In genomic region chr7:5755704-5756131, GRCh38 we compare ENCODE assay signal across 10 cellular contexts. TPM values are rescaled to one million over a fixed set of nuclear protein-coding genes. Genes with fewer than 3 reads are reported as not detected.
A peak's percentile ranks its signal among the peaks of the same experiment; 100 is the strongest.
DNase-seq lines count a peak whose midpoint lies in the region; ATAC-seq, FAIRE-seq and TF ChIP-seq lines count a peak whose summit lies in the region.
"Had no signal": no experiment of that assay in that cellular context is flagged by ENCODE, and none has a peak within 500 bp of the region (broad histone marks: within the 10 kb centered on the region; RNA-seq: fewer than 3 reads in every experiment).

No MANE protein-coding gene starts in this region.

- peaks cover 3% of the 10 kb centered on the region for H3K4me1 ChIP-seq in mammary epithelial cell (ENCODE audit: insufficient read depth, low read length)

- no peak for FAIRE-seq in HTR-8/SVneo (lab: Jason Lieb, UNC)
- FAIRE-seq: H54 had no signal

- H3K9me3 ChIP-seq in mammary epithelial cell (replicated peaks; ENCODE audit: insufficient read depth, low read length), result no peaks in the 10 kb centered on the region

- no peak for TF ChIP-seq CTCF in MCF 10A (IDR thresholded peaks at IDR 0.05; ENCODE audit: unreplicated experiment)
- no peak for TF ChIP-seq CTCF in mammary epithelial cell (conservative IDR thresholded peaks at IDR 0.05 in 1 of 2, IDR thresholded peaks at IDR 0.05 in 1 of 2; ENCODE audit: extremely low read depth in 1 of 2, insufficient read depth in 1 of 2, low read depth in 1 of 2, low read length in 2 of 2)

- H3K27ac Mint-ChIP-seq in MCF 10A (ENCODE audit: low read depth, unreplicated experiment), result no peak overlapping the region

- 98% methylated on average over 6 of the region's 6 CpGs for WGBS in mammary epithelial cell (ENCODE audit: low coverage, missing lambda C conversion rate)

- H3K9ac ChIP-seq in mammary epithelial cell (ENCODE audit: insufficient read depth, low read length), result no peak overlapping the region

- dilution Hi-C loops in mammary epithelial cell (cut with HindIII; ENCODE audit: low sequenced_read_pairs), result no loop called here

- DNase-seq in MCF 10A (ENCODE audit: unreplicated experiment) (peak; percentile 62), mammary epithelial cell (no peak), SK-MEL-5 (ENCODE audit: low read depth, low spot score) (peak; percentile 37), fibroblast of gingiva (ENCODE audit: low read depth) (peak; percentile 91), stromal cell of bone marrow (ENCODE audit: low read depth) (peak; percentile 57), HTR-8/SVneo (ENCODE audit: insufficient read length, low spot score) (no peak)
- no peak for DNase-seq in activated naive CD4-positive, alpha-beta T cell treated with anti-CD3 and anti-CD28 coated beads, Interleukin-2, amount 50 U/mL, for 16 hours

- no peaks in the 10 kb centered on the region for H3K27me3 ChIP-seq in mammary epithelial cell (ENCODE audit: insufficient read depth, low read length)

- H3K27ac ChIP-seq in mammary epithelial cell (ENCODE audit: insufficient read depth, low read depth, low read length), result no peak overlapping the region

- peaks cover 16% of the 10 kb centered on the region for H3K79me2 ChIP-seq in mammary epithelial cell (ENCODE audit: insufficient read depth, low read length)

- no peaks in the 10 kb centered on the region for H3K9me3 Mint-ChIP-seq in MCF 10A (ENCODE audit: unreplicated experiment)
- H3K9me3 Mint-ChIP-seq: neural crest cell had no signal

- H2AFZ ChIP-seq in mammary epithelial cell (ENCODE audit: low read depth, low read length), result no peak overlapping the region

- peaks cover 49% of the 10 kb centered on the region for H3K36me3 Mint-ChIP-seq in MCF 10A (ENCODE audit: insufficient read depth, unreplicated experiment)

- no TSS peak for BruUV-seq in MCF 10A (replicated peaks; lab: Mats Ljungman, UMichigan)
- no TSS peak for BruUV-seq in mammary epithelial cell (replicated peaks; lab: Mats Ljungman, UMichigan)

- CTCF ChIA-PET in MCF 10A (lab: Yijun Ruan, JAX), result no interaction called here
- CTCF ChIA-PET in mammary epithelial cell (lab: Charles Lee; ENCODE audit: low non-redundant PET), result no interaction called here

- no peak for ATAC-seq in GM19023 (IDR thresholded peaks at IDR 0.05; ENCODE audit: unreplicated experiment)

- in situ Hi-C loops in mammary epithelial cell (cut with MboI; ENCODE audit: low sequenced_read_pairs in 2 of 2) (no loop called here), SK-MEL-5 (cut with HindIII; ENCODE audit: low pct_unique_long_range_greater_than_20kb, low sequenced_read_pairs) (no loop called here)

- POLR2A ChIA-PET in MCF 10A (lab: Yijun Ruan, JAX), result interaction anchor here (1.6 kb wide), 1 partner anchor 68 kb away, joined by 7 read pairs; no protein-coding TSS in a partner anchor

- intact Hi-C loops in MCF 10A (cut with micrococcal nuclease), result loop anchor here (2.0 kb wide), 1 partner anchor 17 kb away; no protein-coding TSS in a partner anchor
- intact Hi-C loops in mammary epithelial cell (cut with micrococcal nuclease), result no loop called here

- H3K36me3 ChIP-seq in mammary epithelial cell (ENCODE audit: insufficient read depth, low read length), result peaks cover 22% of the 10 kb centered on the region

- no peak overlapping the region for H3K4me3 Mint-ChIP-seq in MCF 10A (ENCODE audit: unreplicated experiment)
- H3K4me3 Mint-ChIP-seq: neural crest cell had no signal

- H3K4me2 ChIP-seq in mammary epithelial cell (ENCODE audit: insufficient read depth, low read depth, low read length), result no peak overlapping the region

- no peaks in the 10 kb centered on the region for H3K4me1 Mint-ChIP-seq in MCF 10A (ENCODE audit: insufficient read depth, unreplicated experiment)

- no peak overlapping the region for H3K4me3 ChIP-seq in mammary epithelial cell (replicated peaks in 1 of 3; ENCODE audit: insufficient read depth in 1 of 3, low read depth in 2 of 3, low read length in 3 of 3)

- no peaks in the 10 kb centered on the region for H3K27me3 Mint-ChIP-seq in MCF 10A (ENCODE audit: insufficient read depth, unreplicated experiment)

- H4K20me1 ChIP-seq in mammary epithelial cell (ENCODE audit: insufficient read depth, low read length), result no peaks in the 10 kb centered on the region

RNA-seq across cellular contexts. Expression of gene RNF216, which starts 25.7 kb away (rescaled TPM):
- total RNA-seq in MCF 10A (2022), result 26.4 and 31.0 TPM in 2 replicates
- 10 to 100 TPM; 26.6 to 32.0 TPM for total RNA-seq in mammary epithelial cell
- 14.4 TPM for polyA plus RNA-seq in mammary epithelial cell
- 39.7 TPM for polyA minus RNA-seq in mammary epithelial cell
- 38.0 and 40.0 TPM in 2 replicates for total RNA-seq in SK-MEL-5 (2014; rRNA removed; shearing (Covaris generic))
- 43.6 and 55.8 TPM in 2 replicates for polyA plus RNA-seq in SK-MEL-5 (2015; cell fraction: cytosol; rRNA removed)
- 40.8 and 51.6 TPM in 2 replicates for polyA plus RNA-seq in SK-MEL-5 (2015; cell fraction: nucleus; rRNA removed)

Comparison
In these comparisons a context has a peak if more than half of its experiments do, and no peak if none do; other contexts are left out.
1. DNase-seq: peak in MCF 10A (single experiment), SK-MEL-5 (single experiment), fibroblast of gingiva (single experiment) and stromal cell of bone marrow (single experiment); none in mammary epithelial cell (single experiment), HTR-8/SVneo (single experiment) and activated naive CD4-positive, alpha-beta T cell treated with anti-CD3 and anti-CD28 coated beads, Interleukin-2, amount 50 U/mL, for 16 hours (single experiment).